14 cellular contexts compared by ENCODE assay signal in genomic region chr12:102950107-102950949, GRCh38. TPM values are rescaled to one million over a fixed set of nuclear protein-coding genes. Genes with fewer than 3 reads are reported as not detected.
DNase-seq lines count a peak whose midpoint lies in the region; ATAC-seq and TF ChIP-seq lines count a peak whose summit lies in the region.
"Had no signal": no experiment of that assay in that cellular context is flagged by ENCODE, and none has a peak within 500 bp of the region (broad histone marks: within the 10 kb centered on the region; RNA-seq: fewer than 3 reads in every experiment).

No MANE protein-coding gene starts in this region.

- no peak for TF ChIP-seq EP300 in Ishikawa (IDR thresholded peaks at IDR 0.05; ENCODE audit: borderline replicate concordance)

- peaks cover 39 to 51% of the 10 kb centered on the region in 2 donors for H3K27me3 Mint-ChIP-seq in CD4-positive, alpha-beta memory T cell

- no peak overlapping the region for H3K56ac ChIP-seq in mesendoderm (ENCODE audit: low read length)

- no peak overlapping the region for H3K23ac ChIP-seq in mesendoderm (ENCODE audit: low read length)

- H2BK15ac ChIP-seq in mesendoderm (replicated peaks; ENCODE audit: low read depth), result no peak overlapping the region

- H3K79me1 ChIP-seq in mesendoderm (ENCODE audit: low read length), result no peaks in the 10 kb centered on the region

- H3K18ac ChIP-seq in mesendoderm (ENCODE audit: low read length), result no peak overlapping the region

- WGBS in mesendoderm (ENCODE audit: extremely low coverage, insufficient coverage, low lambda C conversion rate), result no CpG with 5 or more reads among the region's 37 CpGs

- intact Hi-C loops in CD4-positive, alpha-beta memory T cell (cut with micrococcal nuclease), result no loop called here

- peaks cover 48% of the 10 kb centered on the region for H3K27me3 ChIP-seq in mesendoderm (ENCODE audit: insufficient read depth, low read length, poor library complexity)
- H3K27me3 ChIP-seq in CD4-positive, alpha-beta memory T cell (ENCODE audit: insufficient read depth, low read length), result peaks cover 5% of the 10 kb centered on the region

- H3K36me3 Mint-ChIP-seq in CD4-positive, alpha-beta memory T cell, result no peaks in the 10 kb centered on the region

- POLR2A ChIA-PET in CD4-positive, alpha-beta memory T cell (lab: Charles Lee; ENCODE audit: partially characterized antibody), result no interaction called here

- H3K4ac ChIP-seq in mesendoderm (ENCODE audit: low read depth, low read length), result no peak overlapping the region

- no peak overlapping the region for H3K27ac Mint-ChIP-seq in CD4-positive, alpha-beta memory T cell
- H3K27ac Mint-ChIP-seq: T-helper 17 cell had no signal

- H4K5ac ChIP-seq in mesendoderm (ENCODE audit: low read length), result no peak overlapping the region

- H3K9me3 Mint-ChIP-seq in CD4-positive, alpha-beta memory T cell, result peaks cover 0 to 2% (median 0%) of the 10 kb centered on the region in 8 donors

- no peak overlapping the region for H2AK5ac ChIP-seq in mesendoderm (ENCODE audit: low read length)

- DNase-seq in ELF-1 (ENCODE audit: low read depth, low spot score) (peak; percentile 91), astrocyte of the hippocampus (ENCODE audit: low read depth, low spot score) (peak; percentile 26), mesendoderm (peak; percentile 84)
- DNase-seq in stimulated activated CD4-positive, alpha-beta T cell treated with anti-CD3 and anti-CD28 coated beads, Interleukin-4, amount 100 ng/mL, for 4 hours, result no peak
- no peak for DNase-seq in CD4-positive, alpha-beta memory T cell
- DNase-seq: KG1, T-helper 17 cell had no signal

- H3K4me2 ChIP-seq in mesendoderm (ENCODE audit: low read length), result no peak overlapping the region

- ATAC-seq in HG02610 (IDR thresholded peaks at IDR 0.05; ENCODE audit: unreplicated experiment) (no peak), GM19397 (IDR thresholded peaks at IDR 0.05; ENCODE audit: unreplicated experiment) (no peak)
- ATAC-seq: T-helper 17 cell had no signal

- H3K4me1 Mint-ChIP-seq in CD4-positive, alpha-beta memory T cell, result peaks cover 0 to 5% (median 1%) of the 10 kb centered on the region in 4 donors

- H3K9ac ChIP-seq in mesendoderm (ENCODE audit: low read length), result no peak overlapping the region

- H3K4me3 Mint-ChIP-seq in CD4-positive, alpha-beta memory T cell, result peak overlapping the region in 3 of 8 donors; percentile 7 to 36 (median 17)
- H3K4me3 Mint-ChIP-seq: T-helper 17 cell had no signal

- no peaks in the 10 kb centered on the region for H3K9me3 ChIP-seq in CD4-positive, alpha-beta memory T cell (ENCODE audit: control insufficient read depth in 1 of 2, low read length in 2 of 2)
- H3K9me3 ChIP-seq: thoracic aorta had no signal

- H3K4me1 ChIP-seq in mesendoderm (ENCODE audit: control insufficient read depth, low read depth, low read length), result no peaks in the 10 kb centered on the region
- no peaks in the 10 kb centered on the region for H3K4me1 ChIP-seq in CD4-positive, alpha-beta memory T cell (ENCODE audit: insufficient read depth, low read length)

- CTCF ChIA-PET in CD4-positive, alpha-beta memory T cell (lab: Charles Lee; ENCODE audit: partially characterized antibody), result interaction anchor here (0.7 to 8.8 kb wide), 6 partner anchors 11 to 599 kb away, joined by 3 to 110 read pairs (median 4); no protein-coding TSS in a partner anchor

- no peaks in the 10 kb centered on the region for H3K36me3 ChIP-seq in mesendoderm (ENCODE audit: control insufficient read depth, insufficient read depth, low read length)
- no peaks in the 10 kb centered on the region for H3K36me3 ChIP-seq in CD4-positive, alpha-beta memory T cell (ENCODE audit: insufficient read depth, low read length)
- H3K36me3 ChIP-seq: thoracic aorta had no signal

- H2BK5ac ChIP-seq in mesendoderm (ENCODE audit: low read length), result no peak overlapping the region

- no peak overlapping the region for H4K8ac ChIP-seq in mesendoderm (ENCODE audit: low read depth, low read length)

- no peak overlapping the region for H3K27ac ChIP-seq in mesendoderm (ENCODE audit: low read depth, low read length)
- no peak overlapping the region for H3K27ac ChIP-seq in CD4-positive, alpha-beta memory T cell (ENCODE audit: low read depth, low read length)
- H3K27ac ChIP-seq: thoracic aorta had no signal

- no peak overlapping the region for H2BK120ac ChIP-seq in mesendoderm (ENCODE audit: low read depth, low read length)

- H3K4me3 ChIP-seq in mesendoderm (ENCODE audit: low read length), result no peak overlapping the region
- no peak overlapping the region for H3K4me3 ChIP-seq in CD4-positive, alpha-beta memory T cell (ENCODE audit: low read length in 2 of 2)
- H3K4me3 ChIP-seq: thoracic aorta had no signal

- TF ChIP-seq RAD21 in Ishikawa (IDR thresholded peaks at IDR 0.05; ENCODE audit: low read depth), result 0 out of 2 replicates have a peak, but pooled peaks have one; percentile 6

- H3K79me2 ChIP-seq in mesendoderm (ENCODE audit: control insufficient read depth, insufficient read depth, low read length), result no peaks in the 10 kb centered on the region

TF ChIP-seq in Ishikawa, 13 proteins besides CTCF, POLR2A, EP300 and RAD21:
- no peak for TF ChIP-seq NFIC (IDR thresholded peaks at IDR 0.05)
- TF ChIP-seq TEAD4 (IDR thresholded peaks at IDR 0.05), result no peak
- TF ChIP-seq USF1 (IDR thresholded peaks at IDR 0.05), result no peak
- TF ChIP-seq FOXM1 (IDR thresholded peaks at IDR 0.05; ENCODE audit: borderline replicate concordance, low read depth), result no peak
- no peak for TF ChIP-seq EGR1 (IDR thresholded peaks at IDR 0.05)
- TF ChIP-seq CREB1 (IDR thresholded peaks at IDR 0.05; ENCODE audit: low read depth), result no peak
- no peak for TF ChIP-seq CEBPB (IDR thresholded peaks at IDR 0.05)
- TF ChIP-seq MAX (IDR thresholded peaks at IDR 0.05), result no peak
- no peak for TF ChIP-seq REST (IDR thresholded peaks at IDR 0.05; ENCODE audit: low read depth)
- TF ChIP-seq ZBTB7A (IDR thresholded peaks at IDR 0.05; ENCODE audit: low read depth), result no peak
- no peak for TF ChIP-seq TAF1 (IDR thresholded peaks at IDR 0.05; ENCODE audit: low read depth)
- TF ChIP-seq TCF12 (IDR thresholded peaks at IDR 0.05; ENCODE audit: low read depth), result no peak
- TF ChIP-seq YY1 (IDR thresholded peaks at IDR 0.05; ENCODE audit: low read depth), result no peak

RNA-seq across cellular contexts. Expression of gene ASCL1, which starts 7.1 kb away (rescaled TPM):
- polyA plus RNA-seq in mesendoderm (2013, experiment 1 of 2), result 0.01 TPM
- 0.01 TPM for polyA plus RNA-seq in mesendoderm (2013, experiment 2 of 2)
- not detected for total RNA-seq in CD4-positive, alpha-beta memory T cell
- not detected for polyA plus RNA-seq in CD4-positive, alpha-beta memory T cell
- total RNA-seq: glomerular endothelial cell, skeletal muscle tissue, T-helper 17 cell, thoracic aorta had no signal
- polyA plus RNA-seq: adipose tissue had no signal

RNA-seq across cellular contexts. Expression of gene PAH, which starts 33.3 kb away (rescaled TPM):
- polyA plus RNA-seq in mesendoderm (2013, experiment 1 of 2), result 0.84 TPM
- 1.3 TPM for polyA plus RNA-seq in mesendoderm (2013, experiment 2 of 2)
- total RNA-seq in CD4-positive, alpha-beta memory T cell, result not detected
- not detected for polyA plus RNA-seq in CD4-positive, alpha-beta memory T cell
- total RNA-seq: glomerular endothelial cell, skeletal muscle tissue, thoracic aorta had no signal

Comparison
In these comparisons a context has a peak if more than half of its experiments do, and no peak if none do; other contexts are left out.
1. DNase-seq: peak in ELF-1 (single experiment), astrocyte of the hippocampus (single experiment) and mesendoderm (single experiment); none in stimulated activated CD4-positive, alpha-beta T cell treated with anti-CD3 and anti-CD28 coated beads, Interleukin-4, amount 100 ng/mL, for 4 hours (0 of 2) and CD4-positive, alpha-beta memory T cell (0 of 5).